In the genomic region with DNA sequence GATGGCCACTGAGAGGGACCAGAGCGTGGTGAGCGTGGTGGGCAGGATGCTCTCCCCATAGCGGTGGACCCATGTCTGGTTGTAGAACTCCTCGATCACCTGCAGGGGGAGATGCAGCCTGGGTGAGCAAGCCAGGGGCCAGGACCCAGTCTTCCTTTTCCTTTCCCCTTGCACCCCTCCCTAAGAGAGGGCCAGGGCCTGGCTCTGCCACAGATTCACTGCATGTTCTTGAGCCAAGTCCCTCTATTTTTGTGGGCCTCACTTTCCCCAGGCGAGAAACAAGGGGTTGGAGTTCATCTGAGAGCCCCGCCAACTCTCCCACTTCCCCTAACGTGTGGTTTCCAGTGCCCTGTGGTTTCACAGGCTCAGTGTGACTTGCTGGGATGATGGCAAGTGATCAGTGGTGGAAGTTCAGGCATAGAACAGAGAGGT, we compare ENCODE assay signal across 8 cellular contexts. TPM values are rescaled to one million over a fixed set of nuclear protein-coding genes. Genes with fewer than 3 reads are reported as not detected.
DNase-seq lines count a peak whose midpoint lies in the region; ATAC-seq and TF ChIP-seq lines count a peak whose summit lies in the region.

No MANE protein-coding gene starts in this region.

- in situ Hi-C loops in astrocyte of the cerebellum (cut with HindIII; ENCODE audit: low sequenced_read_pairs) = no loop called here

- H3K36me3 Mint-ChIP-seq in immature natural killer cell = peaks cover 22 to 47% (median 25%) of the 10 kb centered on the region in 3 donors

- peak; percentile 6 for DNase-seq in DMS114 treated with DMSO at 0.1 percent for 48 hours (lab: John Stamatoyannopoulos, UW; ENCODE audit: unreplicated experiment)
- peak; percentile 91 for DNase-seq in SKM-1 (lab: John Stamatoyannopoulos, UW; ENCODE audit: unreplicated experiment)
- DNase-seq in astrocyte of the cerebellum (ENCODE audit: low read depth) = no peak
- peak; percentile 84 to 88 (median 87) for DNase-seq in immature natural killer cell
- DNase-seq in stimulated activated naive CD4-positive, alpha-beta T cell (lab: John Stamatoyannopoulos, UW) = peak; percentile 40 to 69 (median 44)
- DNase-seq in GOT3 (lab: John Stamatoyannopoulos, UW) = no peak

- peaks cover 84 to 87% of the 10 kb centered on the region in 2 donors for H3K4me1 Mint-ChIP-seq in immature natural killer cell

- peak overlapping the region; percentile 80 to 95 (median 87) for H3K4me3 Mint-ChIP-seq in immature natural killer cell

- TF ChIP-seq CTCF in astrocyte of the cerebellum (IDR thresholded peaks at IDR 0.05; ENCODE audit: low read depth, low read length, missing control alignments) = peak; percentile 66

- ATAC-seq in HG03354 (IDR thresholded peaks at IDR 0.05; ENCODE audit: poor library complexity, severe bottlenecking, unreplicated experiment) = peak; percentile 33
- ATAC-seq in HG03280 (IDR thresholded peaks at IDR 0.05; ENCODE audit: unreplicated experiment) = no peak

- H3K27me3 Mint-ChIP-seq in immature natural killer cell (ENCODE audit: low read depth in 3 of 3) = peaks cover 19 to 37% (median 36%) of the 10 kb centered on the region in 3 donors

- no peak overlapping the region for H3K4me3 ChIP-seq in astrocyte of the cerebellum (ENCODE audit: low read depth, low read length)

- peaks cover 0 to 2% (median 0%) of the 10 kb centered on the region in 6 donors for H3K9me3 Mint-ChIP-seq in immature natural killer cell

- H3K27ac Mint-ChIP-seq in immature natural killer cell = peak overlapping the region; percentile 94 to 99 (median 98)

RNA-seq across cellular contexts. Expression of gene SLC2A1, which starts 27.5 kb away (rescaled TPM):
- 10 to 100 TPM; 39.1 to 55.0 (median 42.4) TPM for polyA plus RNA-seq in immature natural killer cell

Comparison
In these comparisons a context has a peak if more than half of its experiments do, and no peak if none do; other contexts are left out.
1. DNase-seq: peak in DMS114 treated with DMSO at 0.1 percent for 48 hours (single experiment), SKM-1 (single experiment), immature natural killer cell (3 of 3) and stimulated activated naive CD4-positive, alpha-beta T cell (6 of 6); none in astrocyte of the cerebellum (single experiment) and GOT3 (single experiment).